In genomic region chr2:62424899-62425298, GRCh38 we compare ENCODE assay signal across 29 cellular contexts.
A peak's percentile ranks its signal among the peaks of the same experiment; 100 is the strongest.
DNase-seq lines count a peak whose midpoint lies in the region; ATAC-seq and TF ChIP-seq lines count a peak whose summit lies in the region.
"Had no signal": no experiment of that assay in that cellular context is flagged by ENCODE, and none has a peak within 500 bp of the region (broad histone marks: within the 10 kb centered on the region; RNA-seq: fewer than 3 reads in every experiment).

No MANE protein-coding gene starts in this region.

- peaks cover 1% of the 10 kb centered on the region for H3K9me3 Mint-ChIP-seq in activated CD8-positive, alpha-beta T cell treated with anti-CD3 and anti-CD28 coated beads for 36 hours

- RAD21 ChIA-PET in HCT116 (lab: Charles Lee; ENCODE audit: low non-redundant PET in 1 of 2, low total read pairs in 2 of 2, uncharacterized antibody in 2 of 2, unreplicated experiment in 2 of 2): no interaction called here

- H3K4me3 ChIP-seq in HCT116 (replicated peaks in 1 of 2; ENCODE audit: low read depth in 1 of 2, low read length in 2 of 2) (no peak overlapping the region), esophagus squamous epithelium (no peak overlapping the region)
- H3K4me3 ChIP-seq: esophagus muscularis mucosa, HAP-1, smooth muscle cell, stomach had no signal

- CTCF ChIA-PET in HCT116 (lab: Charles Lee): no interaction called here
- CTCF ChIA-PET in activated CD8-positive, alpha-beta T cell treated with anti-CD3 and anti-CD28 coated beads for 36 hours (lab: Charles Lee): no interaction called here

- H3K27ac Mint-ChIP-seq in activated CD8-positive, alpha-beta T cell treated with anti-CD3 and anti-CD28 coated beads for 36 hours: no peak overlapping the region
- H3K27ac Mint-ChIP-seq: activated T-cell treated with anti-CD3 and anti-CD28 coated beads, Interleukin-2, amount 50 U/mL, for 72 hours; naive B cell; WTC11 had no signal

- no TSS peak for BruUV-seq in HCT116 (replicated peaks; lab: Mats Ljungman, UMichigan)

- H3K9me2 ChIP-seq in HCT116 (ENCODE audit: insufficient read depth): no peaks in the 10 kb centered on the region

- peak; percentile 37; the same call in 1 of the 2 replicates for ATAC-seq in HCT116
- no peak for ATAC-seq in activated CD8-positive, alpha-beta T cell treated with anti-CD3 and anti-CD28 coated beads for 36 hours
- no peak for ATAC-seq in HG03354 (IDR thresholded peaks at IDR 0.05; ENCODE audit: poor library complexity, severe bottlenecking, unreplicated experiment)
- ATAC-seq in HG03378 (IDR thresholded peaks at IDR 0.05; ENCODE audit: unreplicated experiment): no peak
- ATAC-seq: activated T-cell treated with anti-CD3 and anti-CD28 coated beads, Interleukin-2, amount 50 U/mL, for 72 hours; WTC11 had no signal

- in situ Hi-C loops in GM13977 (cut with MboI; ENCODE audit: low pct_unique_long_range_greater_than_20kb, low sequenced_read_pairs, unreplicated experiment): loop anchor here (25.0 kb wide), 1 partner anchor 213 kb away; no protein-coding TSS in a partner anchor

- TF ChIP-seq CTCF in HCT116 (IDR thresholded peaks at IDR 0.05 in 2 of 3, conservative IDR thresholded peaks at IDR 0.05 in 1 of 3; ENCODE audit: borderline replicate concordance in 1 of 3, insufficient read depth in 1 of 3, low read depth in 2 of 3, low read length in 2 of 3) (no peak), esophagus squamous epithelium (IDR thresholded peaks at IDR 0.05) (peak in 1 of 6 experiments; percentile 32), GM13977 (IDR thresholded peaks at IDR 0.05; ENCODE audit: extremely low read depth, insufficient read depth, missing control alignments) (no peak)
- no peak for TF ChIP-seq CTCF in activated CD8-positive, alpha-beta T cell treated with anti-CD3 and anti-CD28 coated beads for 36 hours (IDR thresholded peaks at IDR 0.05)

- no peak for TF ChIP-seq RAD21 in HCT116 (IDR thresholded peaks at IDR 0.05; ENCODE audit: low read depth)

- H3K36me3 Mint-ChIP-seq in activated CD8-positive, alpha-beta T cell treated with anti-CD3 and anti-CD28 coated beads for 36 hours (ENCODE audit: low read depth): no peaks in the 10 kb centered on the region
- H3K36me3 Mint-ChIP-seq: brain, naive B cell had no signal

- no peak overlapping the region for H3K27ac ChIP-seq in HCT116 (ENCODE audit: low read depth, low read length)
- peak overlapping the region; percentile 80 for H3K27ac ChIP-seq in angular gyrus (ENCODE audit: low read depth, low read length)
- H3K27ac ChIP-seq in esophagus squamous epithelium: peak overlapping the region; percentile 84 to 93 (median 89)
- peak overlapping the region; percentile 88 for H3K27ac ChIP-seq in substantia nigra (ENCODE audit: low read depth, low read length, poor library complexity, severe bottlenecking)
- H3K27ac ChIP-seq: esophagus muscularis mucosa, HL-60, stomach had no signal

- no peak overlapping the region for H2AFZ ChIP-seq in HCT116 (ENCODE audit: low read depth, low read length, poor library complexity, severe bottlenecking)

- DNase-seq in HCT116 (ENCODE audit: low read depth, low spot score) (no peak), esophagus squamous epithelium (lab: John Stamatoyannopoulos, UW) (no peak), substantia nigra (lab: John Stamatoyannopoulos, UW) (no peak), GM13977 (ENCODE audit: low spot score) (no peak)
- DNase-seq in activated CD8-positive, alpha-beta T cell treated with anti-CD3 and anti-CD28 coated beads for 36 hours: no peak
- DNase-seq: activated CD4-positive, alpha-beta T cell treated with anti-CD3 and anti-CD28 coated beads, Interleukin-2, amount 50 U/mL, for 1 hour; activated naive CD4-positive, alpha-beta T cell treated with Interleukin-2 at 50 U/mL for 16 hours; activated T-cell treated with anti-CD3 and anti-CD28 coated beads, Interleukin-2, amount 50 U/mL, for 72 hours; DND-41; effector memory CD4-positive, alpha-beta T cell; naive B cell; NCI-H1092 treated with DMSO at 0.1 percent for 48 hours; NCI-H187; NCI-H524 treated with DMSO at 0.1 percent for 48 hours; occipital lobe; SHP77 treated with DMSO at 0.1 percent for 48 hours; stimulated activated CD4-positive, alpha-beta T cell treated with anti-CD3 and anti-CD28 coated beads, Interleukin-1b, Interleukin-23, amount 100 ng/mL, for 48 hours; stomach; T1000; trophoblast cell had no signal

- no peaks in the 10 kb centered on the region for H3K27me3 ChIP-seq in HCT116 (ENCODE audit: insufficient read depth, low read length)
- no peaks in the 10 kb centered on the region for H3K27me3 ChIP-seq in esophagus squamous epithelium
- H3K27me3 ChIP-seq: esophagus muscularis mucosa, stomach had no signal

- POLR2A ChIA-PET in HCT116 (lab: Charles Lee): no interaction called here
- POLR2A ChIA-PET in activated CD8-positive, alpha-beta T cell treated with anti-CD3 and anti-CD28 coated beads for 36 hours (lab: Charles Lee): no interaction called here

- H3K36me3 ChIP-seq in HCT116 (ENCODE audit: control insufficient read depth in 1 of 2, insufficient read depth in 2 of 2, low read length in 2 of 2) (no peaks in the 10 kb centered on the region), esophagus squamous epithelium (no peaks in the 10 kb centered on the region)
- H3K36me3 ChIP-seq: esophagus muscularis mucosa, HAP-1, stomach had no signal

- intact Hi-C loops in HCT116 (cut with micrococcal nuclease) (no loop called here), esophagus squamous epithelium (cut with DNase I) (no loop called here)
- intact Hi-C loops in activated CD8-positive, alpha-beta T cell treated with anti-CD3 and anti-CD28 coated beads for 36 hours (cut with micrococcal nuclease): no loop called here

- no peak overlapping the region for H3K4me2 ChIP-seq in HCT116 (ENCODE audit: low read length)
- H3K4me2 ChIP-seq: smooth muscle cell had no signal

- H3K79me2 ChIP-seq in HCT116 (ENCODE audit: insufficient read depth, low read length): no peaks in the 10 kb centered on the region

- no peaks in the 10 kb centered on the region for H4K20me1 ChIP-seq in HCT116 (ENCODE audit: insufficient read depth)

- no peak overlapping the region for H3K4me3 Mint-ChIP-seq in activated CD8-positive, alpha-beta T cell treated with anti-CD3 and anti-CD28 coated beads for 36 hours
- H3K4me3 Mint-ChIP-seq: activated T-cell treated with anti-CD3 and anti-CD28 coated beads, Interleukin-2, amount 50 U/mL, for 72 hours; brain; naive B cell; WTC11 had no signal

- H3K9me3 ChIP-seq in HCT116 (ENCODE audit: control insufficient read depth in 1 of 2, insufficient read depth in 1 of 2, low read depth in 1 of 2, low read length in 2 of 2): no peaks in the 10 kb centered on the region
- no peaks in the 10 kb centered on the region for H3K9me3 ChIP-seq in esophagus squamous epithelium
- H3K9me3 ChIP-seq: esophagus muscularis mucosa, HAP-1 had no signal

- peaks cover 2 to 7% of the 10 kb centered on the region in 2 experiments; a peak in 2 of 4 replicates for H3K4me1 ChIP-seq in HCT116 (ENCODE audit: control insufficient read depth in 1 of 2, insufficient read depth in 2 of 2, low read length in 2 of 2)
- peaks cover 14 to 61% (median 33%) of the 10 kb centered on the region in 3 donors for H3K4me1 ChIP-seq in esophagus squamous epithelium
- H3K4me1 ChIP-seq: esophagus muscularis mucosa, HAP-1 had no signal

- no peak overlapping the region for H3K9ac ChIP-seq in HCT116 (ENCODE audit: low read length)

- no peaks in the 10 kb centered on the region for H3K27me3 Mint-ChIP-seq in activated CD8-positive, alpha-beta T cell treated with anti-CD3 and anti-CD28 coated beads for 36 hours
- H3K27me3 Mint-ChIP-seq: brain had no signal

- no peaks in the 10 kb centered on the region for H3K4me1 Mint-ChIP-seq in activated CD8-positive, alpha-beta T cell treated with anti-CD3 and anti-CD28 coated beads for 36 hours (ENCODE audit: low read depth)
- H3K4me1 Mint-ChIP-seq: brain, naive B cell, WTC11 had no signal

- TF ChIP-seq POLR2A in HCT116 (IDR thresholded peaks at IDR 0.05; ENCODE audit: borderline replicate concordance, extremely low read depth, insufficient read depth, insufficient read length): no peak
- no peak for TF ChIP-seq POLR2A in esophagus squamous epithelium (IDR thresholded peaks at IDR 0.05)

- 30 to 37% methylated on average over 5 to 6 of the region's 6 CpGs for WGBS in esophagus squamous epithelium, 2 donors

TF ChIP-seq in HCT116, 20 proteins besides CTCF, POLR2A, EP300 and RAD21 (continues in another document):
- TF ChIP-seq EGR1 (IDR thresholded peaks at IDR 0.05; ENCODE audit: low read depth): no peak
- TF ChIP-seq, protein P1, sequence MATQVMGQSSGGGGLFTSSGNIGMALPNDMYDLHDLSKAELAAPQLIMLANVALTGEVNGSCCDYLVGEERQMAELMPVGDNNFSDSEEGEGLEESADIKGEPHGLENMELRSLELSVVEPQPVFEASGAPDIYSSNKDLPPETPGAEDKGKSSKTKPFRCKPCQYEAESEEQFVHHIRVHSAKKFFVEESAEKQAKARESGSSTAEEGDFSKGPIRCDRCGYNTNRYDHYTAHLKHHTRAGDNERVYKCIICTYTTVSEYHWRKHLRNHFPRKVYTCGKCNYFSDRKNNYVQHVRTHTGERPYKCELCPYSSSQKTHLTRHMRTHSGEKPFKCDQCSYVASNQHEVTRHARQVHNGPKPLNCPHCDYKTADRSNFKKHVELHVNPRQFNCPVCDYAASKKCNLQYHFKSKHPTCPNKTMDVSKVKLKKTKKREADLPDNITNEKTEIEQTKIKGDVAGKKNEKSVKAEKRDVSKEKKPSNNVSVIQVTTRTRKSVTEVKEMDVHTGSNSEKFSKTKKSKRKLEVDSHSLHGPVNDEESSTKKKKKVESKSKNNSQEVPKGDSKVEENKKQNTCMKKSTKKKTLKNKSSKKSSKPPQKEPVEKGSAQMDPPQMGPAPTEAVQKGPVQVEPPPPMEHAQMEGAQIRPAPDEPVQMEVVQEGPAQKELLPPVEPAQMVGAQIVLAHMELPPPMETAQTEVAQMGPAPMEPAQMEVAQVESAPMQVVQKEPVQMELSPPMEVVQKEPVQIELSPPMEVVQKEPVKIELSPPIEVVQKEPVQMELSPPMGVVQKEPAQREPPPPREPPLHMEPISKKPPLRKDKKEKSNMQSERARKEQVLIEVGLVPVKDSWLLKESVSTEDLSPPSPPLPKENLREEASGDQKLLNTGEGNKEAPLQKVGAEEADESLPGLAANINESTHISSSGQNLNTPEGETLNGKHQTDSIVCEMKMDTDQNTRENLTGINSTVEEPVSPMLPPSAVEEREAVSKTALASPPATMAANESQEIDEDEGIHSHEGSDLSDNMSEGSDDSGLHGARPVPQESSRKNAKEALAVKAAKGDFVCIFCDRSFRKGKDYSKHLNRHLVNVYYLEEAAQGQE (IDR thresholded peaks at IDR 0.05; ENCODE audit: low read depth): no peak
- TF ChIP-seq ELF1 (IDR thresholded peaks at IDR 0.05; ENCODE audit: borderline replicate concordance, low read depth): no peak
- TF ChIP-seq, protein P2, sequence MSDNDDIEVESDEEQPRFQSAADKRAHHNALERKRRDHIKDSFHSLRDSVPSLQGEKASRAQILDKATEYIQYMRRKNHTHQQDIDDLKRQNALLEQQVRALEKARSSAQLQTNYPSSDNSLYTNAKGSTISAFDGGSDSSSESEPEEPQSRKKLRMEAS (IDR thresholded peaks at IDR 0.05): no peak
- no peak for TF ChIP-seq EZH2 (IDR thresholded peaks at IDR 0.05)
- no peak for TF ChIP-seq ZFX (IDR thresholded peaks at IDR 0.05)
- TF ChIP-seq EZH2phosphoT487 (IDR thresholded peaks at IDR 0.05; ENCODE audit: borderline replicate concordance): no peak
- TF ChIP-seq SRF (IDR thresholded peaks at IDR 0.05; ENCODE audit: low read depth): no peak
